ENCODE assay signal across 8 cellular contexts in genomic region chr9:113578877-113579269, GRCh38.
DNase-seq lines count a peak whose midpoint lies in the region; ATAC-seq and TF ChIP-seq lines count a peak whose summit lies in the region.

No MANE protein-coding gene starts in this region.

- peaks cover 0 to 16% (median 4%) of the 10 kb centered on the region in 3 donors for H3K36me3 Mint-ChIP-seq in CD8-positive, alpha-beta memory T cell
- peaks cover 51% of the 10 kb centered on the region for H3K36me3 Mint-ChIP-seq in stimulated activated effector memory CD8-positive, alpha-beta T cell treated with anti-CD3 and anti-CD28 coated beads, Interleukin-12 subunit alpha, Interleukin-12 subunit beta, amount 100 ng/mL, for 72 hours

- no peaks in the 10 kb centered on the region for H3K36me3 ChIP-seq in CD8-positive, alpha-beta memory T cell (ENCODE audit: insufficient read depth, low read length)

- in situ Hi-C loops in astrocyte of the cerebellum (cut with HindIII; ENCODE audit: low sequenced_read_pairs), result no loop called here

- H3K4me1 Mint-ChIP-seq in CD8-positive, alpha-beta memory T cell, result peaks cover 84 to 94% (median 90%) of the 10 kb centered on the region in 3 donors
- peaks cover 94% of the 10 kb centered on the region for H3K4me1 Mint-ChIP-seq in stimulated activated effector memory CD8-positive, alpha-beta T cell treated with anti-CD3 and anti-CD28 coated beads, Interleukin-12 subunit alpha, Interleukin-12 subunit beta, amount 100 ng/mL, for 72 hours

- H3K4me3 Mint-ChIP-seq in CD8-positive, alpha-beta memory T cell, result peak overlapping the region; percentile 72 to 87 (median 82)
- peak overlapping the region; percentile 71 for H3K4me3 Mint-ChIP-seq in stimulated activated effector memory CD8-positive, alpha-beta T cell treated with anti-CD3 and anti-CD28 coated beads, Interleukin-12 subunit alpha, Interleukin-12 subunit beta, amount 100 ng/mL, for 72 hours

- CTCF ChIA-PET in CD8-positive, alpha-beta memory T cell (lab: Charles Lee), result interaction anchor here (0.6 to 3.3 kb wide), 24 partner anchors 10 to 359 kb away, joined by 3 to 30 read pairs (median 5); partner anchors contain the start of genes ALAD and WDR31

- no peaks in the 10 kb centered on the region for H3K9me3 Mint-ChIP-seq in CD8-positive, alpha-beta memory T cell
- no peaks in the 10 kb centered on the region for H3K9me3 Mint-ChIP-seq in stimulated activated effector memory CD8-positive, alpha-beta T cell treated with anti-CD3 and anti-CD28 coated beads, Interleukin-12 subunit alpha, Interleukin-12 subunit beta, amount 100 ng/mL, for 72 hours

- peak; percentile 71 to 92 (median 79) for DNase-seq in CD8-positive, alpha-beta memory T cell
- peak; percentile 91 for DNase-seq in HS-5 (ENCODE audit: low read depth)
- peak; percentile 69 for DNase-seq in T-helper 9 cell
- DNase-seq in astrocyte of the cerebellum (ENCODE audit: low read depth), result peak; percentile 91
- peak; percentile 40 for DNase-seq in medulla oblongata (ENCODE audit: extremely low spot score)
- peak; percentile 75 to 96 for DNase-seq in stimulated activated effector memory CD8-positive, alpha-beta T cell treated with anti-CD3 and anti-CD28 coated beads, Interleukin-12 subunit alpha, Interleukin-12 subunit beta, amount 100 ng/mL, for 72 hours (ENCODE audit: low spot score in 2 of 2)
- no peak for DNase-seq in NCI-H1930 (lab: John Stamatoyannopoulos, UW)

- H3K9me3 ChIP-seq in CD8-positive, alpha-beta memory T cell (ENCODE audit: low read length), result no peaks in the 10 kb centered on the region

- peak overlapping the region; percentile 48 for H3K4me3 ChIP-seq in CD8-positive, alpha-beta memory T cell (ENCODE audit: low read length)
- H3K4me3 ChIP-seq in astrocyte of the cerebellum (ENCODE audit: low read depth, low read length), result no peak overlapping the region

- TF ChIP-seq CTCF in astrocyte of the cerebellum (IDR thresholded peaks at IDR 0.05; ENCODE audit: low read depth, low read length, missing control alignments), result no peak

- H3K27me3 ChIP-seq in CD8-positive, alpha-beta memory T cell (ENCODE audit: insufficient read depth, low read length, poor library complexity, severe bottlenecking), result no peaks in the 10 kb centered on the region

- H3K27ac ChIP-seq in CD8-positive, alpha-beta memory T cell (ENCODE audit: low read depth, low read length), result peak overlapping the region; percentile 41

- peaks cover 65% of the 10 kb centered on the region for H3K4me1 ChIP-seq in CD8-positive, alpha-beta memory T cell (ENCODE audit: insufficient read depth, low read length)

- ATAC-seq in GM21367 (IDR thresholded peaks at IDR 0.05; ENCODE audit: unreplicated experiment), result peak; percentile 43
- ATAC-seq in stimulated activated effector memory CD8-positive, alpha-beta T cell treated with anti-CD3 and anti-CD28 coated beads, Interleukin-12 subunit alpha, Interleukin-12 subunit beta, amount 100 ng/mL, for 72 hours, result peak; percentile 90

- H3K27me3 Mint-ChIP-seq in CD8-positive, alpha-beta memory T cell, result no peaks in the 10 kb centered on the region

- POLR2A ChIA-PET in CD8-positive, alpha-beta memory T cell (lab: Charles Lee), result interaction anchor here (0.5 to 4.1 kb wide), 9 partner anchors 19 to 359 kb away, joined by 3 to 27 read pairs (median 6); partner anchors contain the start of gene POLE3

- peak overlapping the region; percentile 91 to 97 (median 95) for H3K27ac Mint-ChIP-seq in CD8-positive, alpha-beta memory T cell
- peak overlapping the region; percentile 87 for H3K27ac Mint-ChIP-seq in stimulated activated effector memory CD8-positive, alpha-beta T cell treated with anti-CD3 and anti-CD28 coated beads, Interleukin-12 subunit alpha, Interleukin-12 subunit beta, amount 100 ng/mL, for 72 hours

Comparison
In these comparisons a context has a peak if more than half of its experiments do, and no peak if none do; other contexts are left out.
1. DNase-seq: peak in CD8-positive, alpha-beta memory T cell (5 of 5), HS-5 (single experiment), T-helper 9 cell (single experiment), astrocyte of the cerebellum (single experiment), medulla oblongata (single experiment) and stimulated activated effector memory CD8-positive, alpha-beta T cell treated with anti-CD3 and anti-CD28 coated beads, Interleukin-12 subunit alpha, Interleukin-12 subunit beta, amount 100 ng/mL, for 72 hours (2 of 2); none in NCI-H1930 (0 of 2).